In the genomic region with DNA sequence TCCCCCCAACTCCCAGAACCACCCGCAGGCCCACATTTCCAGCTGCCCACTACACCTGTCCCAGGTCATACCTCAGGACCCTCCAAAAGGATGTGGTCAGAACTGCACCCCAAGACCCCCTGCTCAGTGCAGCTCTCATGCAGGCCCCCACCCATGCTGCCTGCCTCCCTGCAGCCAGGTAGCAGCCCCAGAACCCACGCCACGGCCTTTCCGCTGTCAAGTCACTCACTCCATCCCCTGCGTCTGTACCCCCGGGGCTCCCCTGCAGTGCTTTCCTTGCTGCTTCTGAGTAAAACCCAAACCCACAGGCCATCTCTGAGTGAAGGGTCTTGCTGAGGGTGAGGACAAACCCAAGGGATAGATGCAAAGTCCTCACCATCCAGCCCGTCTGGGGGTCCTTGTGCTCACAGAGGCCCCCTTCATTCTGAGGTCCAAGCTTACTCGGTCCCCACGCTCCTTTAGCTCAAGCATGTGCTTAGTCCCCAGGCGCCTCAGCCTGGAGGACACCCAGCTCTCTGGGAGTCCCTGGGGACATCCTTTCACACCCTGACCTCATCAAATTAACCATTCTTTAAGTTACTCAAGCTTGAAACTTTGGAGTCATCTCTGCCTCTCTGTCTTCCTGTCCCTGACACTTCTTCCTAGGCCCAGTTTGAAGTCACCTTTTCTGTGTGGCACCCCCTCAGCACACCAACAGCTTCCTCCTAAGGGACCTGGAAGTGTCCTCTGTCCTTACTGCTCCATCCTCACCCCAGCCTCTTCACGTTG, we compare ENCODE assay signal across 1 cellular context.
TF ChIP-seq lines count a peak whose summit lies in the region.

No MANE protein-coding gene starts in this region.

TF ChIP-seq in GM12878, 131 proteins besides CTCF, POLR2A, EP300 and RAD21 (continued from another document):
- peak; percentile 93 for TF ChIP-seq PAX5 (IDR thresholded peaks at IDR 0.05; ENCODE audit: borderline replicate concordance, low read depth, low read length)
- TF ChIP-seq ZSCAN29 (IDR thresholded peaks at IDR 0.05), result no peak
- TF ChIP-seq RCOR1 (conservative IDR thresholded peaks at IDR 0.05; ENCODE audit: low read depth, low read length), result no peak
- TF ChIP-seq, protein P1, sequence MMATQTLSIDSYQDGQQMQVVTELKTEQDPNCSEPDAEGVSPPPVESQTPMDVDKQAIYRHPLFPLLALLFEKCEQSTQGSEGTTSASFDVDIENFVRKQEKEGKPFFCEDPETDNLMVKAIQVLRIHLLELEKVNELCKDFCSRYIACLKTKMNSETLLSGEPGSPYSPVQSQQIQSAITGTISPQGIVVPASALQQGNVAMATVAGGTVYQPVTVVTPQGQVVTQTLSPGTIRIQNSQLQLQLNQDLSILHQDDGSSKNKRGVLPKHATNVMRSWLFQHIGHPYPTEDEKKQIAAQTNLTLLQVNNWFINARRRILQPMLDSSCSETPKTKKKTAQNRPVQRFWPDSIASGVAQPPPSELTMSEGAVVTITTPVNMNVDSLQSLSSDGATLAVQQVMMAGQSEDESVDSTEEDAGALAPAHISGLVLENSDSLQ (IDR thresholded peaks at IDR 0.05), result peak; percentile 52; the same call in 1 of the 2 replicates
- TF ChIP-seq ZNF217 (IDR thresholded peaks at IDR 0.05), result peak; percentile 70
- no peak for TF ChIP-seq SMC3 (IDR thresholded peaks at IDR 0.05; ENCODE audit: borderline replicate concordance, low read length)
- TF ChIP-seq ZZZ3 (IDR thresholded peaks at IDR 0.05; ENCODE audit: control insufficient read depth, insufficient read length, low read depth), result no peak
- TF ChIP-seq YY1 (IDR thresholded peaks at IDR 0.05; ENCODE audit: low read depth, low read length), result 0 out of 2 replicates have a peak, but pooled peaks have one; percentile 9
- no peak for TF ChIP-seq EZH2 (IDR thresholded peaks at IDR 0.05; ENCODE audit: borderline replicate concordance, control insufficient read depth, low read depth, low read length)
- TF ChIP-seq, protein P2, sequence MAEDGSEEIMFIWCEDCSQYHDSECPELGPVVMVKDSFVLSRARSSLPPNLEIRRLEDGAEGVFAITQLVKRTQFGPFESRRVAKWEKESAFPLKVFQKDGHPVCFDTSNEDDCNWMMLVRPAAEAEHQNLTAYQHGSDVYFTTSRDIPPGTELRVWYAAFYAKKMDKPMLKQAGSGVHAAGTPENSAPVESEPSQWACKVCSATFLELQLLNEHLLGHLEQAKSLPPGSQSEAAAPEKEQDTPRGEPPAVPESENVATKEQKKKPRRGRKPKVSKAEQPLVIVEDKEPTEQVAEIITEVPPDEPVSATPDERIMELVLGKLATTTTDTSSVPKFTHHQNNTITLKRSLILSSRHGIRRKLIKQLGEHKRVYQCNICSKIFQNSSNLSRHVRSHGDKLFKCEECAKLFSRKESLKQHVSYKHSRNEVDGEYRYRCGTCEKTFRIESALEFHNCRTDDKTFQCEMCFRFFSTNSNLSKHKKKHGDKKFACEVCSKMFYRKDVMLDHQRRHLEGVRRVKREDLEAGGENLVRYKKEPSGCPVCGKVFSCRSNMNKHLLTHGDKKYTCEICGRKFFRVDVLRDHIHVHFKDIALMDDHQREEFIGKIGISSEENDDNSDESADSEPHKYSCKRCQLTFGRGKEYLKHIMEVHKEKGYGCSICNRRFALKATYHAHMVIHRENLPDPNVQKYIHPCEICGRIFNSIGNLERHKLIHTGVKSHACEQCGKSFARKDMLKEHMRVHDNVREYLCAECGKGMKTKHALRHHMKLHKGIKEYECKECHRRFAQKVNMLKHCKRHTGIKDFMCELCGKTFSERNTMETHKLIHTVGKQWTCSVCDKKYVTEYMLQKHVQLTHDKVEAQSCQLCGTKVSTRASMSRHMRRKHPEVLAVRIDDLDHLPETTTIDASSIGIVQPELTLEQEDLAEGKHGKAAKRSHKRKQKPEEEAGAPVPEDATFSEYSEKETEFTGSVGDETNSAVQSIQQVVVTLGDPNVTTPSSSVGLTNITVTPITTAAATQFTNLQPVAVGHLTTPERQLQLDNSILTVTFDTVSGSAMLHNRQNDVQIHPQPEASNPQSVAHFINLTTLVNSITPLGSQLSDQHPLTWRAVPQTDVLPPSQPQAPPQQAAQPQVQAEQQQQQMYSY (CRISPR knock-in tag; IDR thresholded peaks at IDR 0.05), result no peak
- TF ChIP-seq, protein P3, sequence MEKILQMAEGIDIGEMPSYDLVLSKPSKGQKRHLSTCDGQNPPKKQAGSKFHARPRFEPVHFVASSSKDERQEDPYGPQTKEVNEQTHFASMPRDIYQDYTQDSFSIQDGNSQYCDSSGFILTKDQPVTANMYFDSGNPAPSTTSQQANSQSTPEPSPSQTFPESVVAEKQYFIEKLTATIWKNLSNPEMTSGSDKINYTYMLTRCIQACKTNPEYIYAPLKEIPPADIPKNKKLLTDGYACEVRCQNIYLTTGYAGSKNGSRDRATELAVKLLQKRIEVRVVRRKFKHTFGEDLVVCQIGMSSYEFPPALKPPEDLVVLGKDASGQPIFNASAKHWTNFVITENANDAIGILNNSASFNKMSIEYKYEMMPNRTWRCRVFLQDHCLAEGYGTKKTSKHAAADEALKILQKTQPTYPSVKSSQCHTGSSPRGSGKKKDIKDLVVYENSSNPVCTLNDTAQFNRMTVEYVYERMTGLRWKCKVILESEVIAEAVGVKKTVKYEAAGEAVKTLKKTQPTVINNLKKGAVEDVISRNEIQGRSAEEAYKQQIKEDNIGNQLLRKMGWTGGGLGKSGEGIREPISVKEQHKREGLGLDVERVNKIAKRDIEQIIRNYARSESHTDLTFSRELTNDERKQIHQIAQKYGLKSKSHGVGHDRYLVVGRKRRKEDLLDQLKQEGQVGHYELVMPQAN (conservative IDR thresholded peaks at IDR 0.05), result peak; percentile 66
- TF ChIP-seq, protein P4, sequence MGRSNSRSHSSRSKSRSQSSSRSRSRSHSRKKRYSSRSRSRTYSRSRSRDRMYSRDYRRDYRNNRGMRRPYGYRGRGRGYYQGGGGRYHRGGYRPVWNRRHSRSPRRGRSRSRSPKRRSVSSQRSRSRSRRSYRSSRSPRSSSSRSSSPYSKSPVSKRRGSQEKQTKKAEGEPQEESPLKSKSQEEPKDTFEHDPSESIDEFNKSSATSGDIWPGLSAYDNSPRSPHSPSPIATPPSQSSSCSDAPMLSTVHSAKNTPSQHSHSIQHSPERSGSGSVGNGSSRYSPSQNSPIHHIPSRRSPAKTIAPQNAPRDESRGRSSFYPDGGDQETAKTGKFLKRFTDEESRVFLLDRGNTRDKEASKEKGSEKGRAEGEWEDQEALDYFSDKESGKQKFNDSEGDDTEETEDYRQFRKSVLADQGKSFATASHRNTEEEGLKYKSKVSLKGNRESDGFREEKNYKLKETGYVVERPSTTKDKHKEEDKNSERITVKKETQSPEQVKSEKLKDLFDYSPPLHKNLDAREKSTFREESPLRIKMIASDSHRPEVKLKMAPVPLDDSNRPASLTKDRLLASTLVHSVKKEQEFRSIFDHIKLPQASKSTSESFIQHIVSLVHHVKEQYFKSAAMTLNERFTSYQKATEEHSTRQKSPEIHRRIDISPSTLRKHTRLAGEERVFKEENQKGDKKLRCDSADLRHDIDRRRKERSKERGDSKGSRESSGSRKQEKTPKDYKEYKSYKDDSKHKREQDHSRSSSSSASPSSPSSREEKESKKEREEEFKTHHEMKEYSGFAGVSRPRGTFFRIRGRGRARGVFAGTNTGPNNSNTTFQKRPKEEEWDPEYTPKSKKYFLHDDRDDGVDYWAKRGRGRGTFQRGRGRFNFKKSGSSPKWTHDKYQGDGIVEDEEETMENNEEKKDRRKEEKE (IDR thresholded peaks at IDR 0.05), result no peak
- no peak for TF ChIP-seq SUPT20H (IDR thresholded peaks at IDR 0.05; ENCODE audit: borderline replicate concordance, control insufficient read depth, low read depth, low read length)
- no peak for TF ChIP-seq SREBF1 (IDR thresholded peaks at IDR 0.05; ENCODE audit: low read length)
- peak; percentile 67; the same call in 1 of the 2 replicates for TF ChIP-seq HDGF (IDR thresholded peaks at IDR 0.05)
- TF ChIP-seq CBX3 (IDR thresholded peaks at IDR 0.05; ENCODE audit: borderline replicate concordance, low read depth), result no peak
- TF ChIP-seq, protein P5, sequence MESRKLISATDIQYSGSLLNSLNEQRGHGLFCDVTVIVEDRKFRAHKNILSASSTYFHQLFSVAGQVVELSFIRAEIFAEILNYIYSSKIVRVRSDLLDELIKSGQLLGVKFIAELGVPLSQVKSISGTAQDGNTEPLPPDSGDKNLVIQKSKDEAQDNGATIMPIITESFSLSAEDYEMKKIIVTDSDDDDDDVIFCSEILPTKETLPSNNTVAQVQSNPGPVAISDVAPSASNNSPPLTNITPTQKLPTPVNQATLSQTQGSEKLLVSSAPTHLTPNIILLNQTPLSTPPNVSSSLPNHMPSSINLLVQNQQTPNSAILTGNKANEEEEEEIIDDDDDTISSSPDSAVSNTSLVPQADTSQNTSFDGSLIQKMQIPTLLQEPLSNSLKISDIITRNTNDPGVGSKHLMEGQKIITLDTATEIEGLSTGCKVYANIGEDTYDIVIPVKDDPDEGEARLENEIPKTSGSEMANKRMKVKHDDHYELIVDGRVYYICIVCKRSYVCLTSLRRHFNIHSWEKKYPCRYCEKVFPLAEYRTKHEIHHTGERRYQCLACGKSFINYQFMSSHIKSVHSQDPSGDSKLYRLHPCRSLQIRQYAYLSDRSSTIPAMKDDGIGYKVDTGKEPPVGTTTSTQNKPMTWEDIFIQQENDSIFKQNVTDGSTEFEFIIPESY (IDR thresholded peaks at IDR 0.05), result no peak
- peak in 1 of 2 experiments; percentile 95; a peak in 2 of 4 replicates for TF ChIP-seq ETV6 (conservative IDR thresholded peaks at IDR 0.05 in 1 of 2, IDR thresholded peaks at IDR 0.05 in 1 of 2; ENCODE audit: borderline replicate concordance in 1 of 2, low read depth in 1 of 2)
- peak; percentile 88 for TF ChIP-seq JUNB (IDR thresholded peaks at IDR 0.05)
- TF ChIP-seq BCL11A (IDR thresholded peaks at IDR 0.05; ENCODE audit: low read depth, low read length), result peak; percentile 95
- TF ChIP-seq FOS (IDR thresholded peaks at IDR 0.05; ENCODE audit: borderline replicate concordance, extremely low read depth, insufficient read length), result no peak
- no peak for TF ChIP-seq STAT1 (conservative IDR thresholded peaks at IDR 0.05)
- no peak for TF ChIP-seq TARDBP (IDR thresholded peaks at IDR 0.05; ENCODE audit: borderline replicate concordance)
- TF ChIP-seq SIN3A (IDR thresholded peaks at IDR 0.05; ENCODE audit: low read depth, low read length), result no peak
- peak; percentile 68; the same call in 1 of the 2 replicates for TF ChIP-seq MEF2A (IDR thresholded peaks at IDR 0.05; ENCODE audit: insufficient read depth, low read depth, low read length)
- TF ChIP-seq RAD51 (IDR thresholded peaks at IDR 0.05), result no peak
- no peak for TF ChIP-seq ASH2L (IDR thresholded peaks at IDR 0.05; ENCODE audit: borderline replicate concordance, low read depth)
- 0 out of 2 replicates have a peak, but pooled peaks have one; percentile 23 for TF ChIP-seq CHD2 (IDR thresholded peaks at IDR 0.05; ENCODE audit: borderline replicate concordance, low read depth, low read length)
- no peak for TF ChIP-seq CBX5 (IDR thresholded peaks at IDR 0.05; ENCODE audit: low read depth)
- peak; percentile 85; the same call in 1 of the 2 replicates for TF ChIP-seq TBL1XR1 (IDR thresholded peaks at IDR 0.05; ENCODE audit: low read depth, low read length)
- TF ChIP-seq JUND (IDR thresholded peaks at IDR 0.05; ENCODE audit: low read depth, low read length), result peak; percentile 6; the same call in 1 of the 2 replicates
- no peak for TF ChIP-seq SRF (IDR thresholded peaks at IDR 0.05; ENCODE audit: low read depth in 2 of 2, low read length in 2 of 2)
- TF ChIP-seq BHLHE40 (IDR thresholded peaks at IDR 0.05; ENCODE audit: borderline replicate concordance in 1 of 2, low read depth in 2 of 2, low read length in 1 of 2), result peak; percentile 68 to 83; a peak in 3 of 4 replicates
